8 cellular contexts compared by ENCODE assay signal in the genomic region with DNA sequence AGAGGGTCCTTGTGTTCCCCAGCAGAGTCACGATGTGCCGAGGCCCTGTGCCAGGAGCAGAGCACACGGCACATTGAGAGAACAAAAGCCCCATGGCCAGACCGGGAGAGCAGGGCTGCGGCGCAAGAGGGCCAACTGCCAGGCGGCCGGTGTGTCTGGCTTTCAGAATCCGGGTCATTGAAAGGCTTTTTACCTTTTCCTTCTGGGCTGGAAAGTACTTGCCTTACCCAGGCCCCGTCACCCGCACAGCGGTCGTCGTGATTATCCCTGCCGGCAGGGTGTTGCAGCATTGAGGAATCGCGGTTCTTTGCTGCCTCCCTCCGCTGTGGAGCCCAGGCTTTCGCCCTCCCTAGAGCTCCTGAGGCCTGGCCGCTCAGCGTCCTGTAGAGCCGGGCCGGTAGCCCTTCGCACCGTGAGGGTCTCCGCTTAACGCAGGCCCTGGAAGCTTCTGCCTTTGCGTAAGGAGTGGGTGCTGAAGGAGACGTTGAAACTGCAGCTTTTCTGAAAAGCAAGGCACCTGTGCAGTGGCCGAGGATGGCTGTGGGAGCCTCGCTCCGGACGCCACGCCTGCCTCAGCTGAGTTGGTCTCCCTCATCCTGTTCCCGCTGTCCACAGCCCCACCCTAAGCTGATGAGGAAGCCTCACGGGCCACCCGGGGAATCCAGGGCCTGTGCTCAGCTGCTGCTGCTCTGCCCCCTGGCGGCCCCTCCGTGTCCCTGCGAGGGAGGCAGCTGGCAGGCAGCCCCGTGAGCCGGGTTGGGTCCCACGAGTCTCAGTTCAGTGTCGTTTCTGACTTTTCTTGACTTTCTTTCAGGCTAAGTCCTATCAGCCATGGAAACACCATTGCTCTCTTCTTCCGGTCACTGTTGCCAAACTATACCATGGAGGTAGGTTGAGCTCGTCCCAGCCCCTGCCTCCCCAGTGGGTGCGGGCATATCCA. TPM values are rescaled to one million over a fixed set of nuclear protein-coding genes. Genes with fewer than 3 reads are reported as not detected.
DNase-seq lines count a peak whose midpoint lies in the region; ATAC-seq and TF ChIP-seq lines count a peak whose summit lies in the region.

No MANE protein-coding gene starts in this region.

- TF ChIP-seq CTCF in lower leg skin (IDR thresholded peaks at IDR 0.05) = peak in 1 of 3 donors; percentile 60

- POLR2A ChIA-PET in activated CD4-positive, alpha-beta T cell treated with anti-CD3 and anti-CD28 coated beads, Interleukin-2, amount 10 ng/mL, durations not matched to agents 7 days and 5 days (lab: Charles Lee) = interaction anchor here (0.6 to 0.8 kb wide), 2 partner anchors 37 to 124 kb away, joined by 3 to 5 read pairs; a partner anchor contains a TSS

- WGBS in lower leg skin, 2 donors = 52 to 54% methylated on average over 42 to 46 of the region's 47 CpGs

- H3K4me3 Mint-ChIP-seq in activated CD4-positive, alpha-beta T cell treated with anti-CD3 and anti-CD28 coated beads, Interleukin-2, amount 10 ng/mL, durations not matched to agents 7 days and 5 days = no peak overlapping the region

- ATAC-seq in HG03432 (IDR thresholded peaks at IDR 0.05; ENCODE audit: unreplicated experiment) = no peak

- H3K27ac Mint-ChIP-seq in activated CD4-positive, alpha-beta T cell treated with anti-CD3 and anti-CD28 coated beads, Interleukin-2, amount 10 ng/mL, durations not matched to agents 7 days and 5 days = no peak overlapping the region

- H3K4me1 Mint-ChIP-seq in activated CD4-positive, alpha-beta T cell treated with anti-CD3 and anti-CD28 coated beads, Interleukin-2, amount 10 ng/mL, durations not matched to agents 7 days and 5 days = peaks cover 8% of the 10 kb centered on the region

- no peaks in the 10 kb centered on the region for H3K27me3 Mint-ChIP-seq in activated CD4-positive, alpha-beta T cell treated with anti-CD3 and anti-CD28 coated beads, Interleukin-2, amount 10 ng/mL, durations not matched to agents 7 days and 5 days

- CTCF ChIA-PET in activated CD4-positive, alpha-beta T cell treated with anti-CD3 and anti-CD28 coated beads, Interleukin-2, amount 10 ng/mL, durations not matched to agents 7 days and 5 days (lab: Charles Lee) = interaction anchor here (0.6 to 2.6 kb wide), 18 partner anchors 9 to 210 kb away, joined by 3 to 18 read pairs (median 4); a partner anchor contains a TSS

- intact Hi-C loops in lower leg skin (cut with DNase I; ENCODE audit: low total_unique reads) = no loop called here

- DNase-seq in NOMO-1 (lab: John Stamatoyannopoulos, UW; ENCODE audit: unreplicated experiment in 2 of 2) = peak; percentile 31 to 57
- DNase-seq in NOMO-1 treated with dmso at 0.1 percent for 144 hours (lab: John Stamatoyannopoulos, UW; ENCODE audit: unreplicated experiment) = no peak
- peak; percentile 44 for DNase-seq in NCI-H2171 treated with DMSO at 0.1 percent for 48 hours (lab: John Stamatoyannopoulos, UW)
- DNase-seq in activated CD4-positive, alpha-beta T cell treated with anti-CD3 and anti-CD28 coated beads, Interleukin-2, amount 10 ng/mL, durations not matched to agents 7 days and 5 days = peak; percentile 70
- peak; percentile 56 to 74 for DNase-seq in dermis microvascular lymphatic vessel endothelial cell (ENCODE audit: low read depth in 2 of 2)
- DNase-seq in lower leg skin (ENCODE audit: low spot score in 2 of 2) = peak; percentile 69 to 95
- peak; percentile 31 for DNase-seq in stimulated activated CD8-positive, alpha-beta memory T cell treated with anti-CD3 and anti-CD28 coated beads, Interleukin-15, amount 100 ng/mL, for 1 hour (ENCODE audit: low read depth)

- H3K36me3 Mint-ChIP-seq in activated CD4-positive, alpha-beta T cell treated with anti-CD3 and anti-CD28 coated beads, Interleukin-2, amount 10 ng/mL, durations not matched to agents 7 days and 5 days (ENCODE audit: low read depth) = peaks cover 42% of the 10 kb centered on the region

- no peak for TF ChIP-seq POLR2A in lower leg skin (IDR thresholded peaks at IDR 0.05)

- no peaks in the 10 kb centered on the region for H3K9me3 Mint-ChIP-seq in activated CD4-positive, alpha-beta T cell treated with anti-CD3 and anti-CD28 coated beads, Interleukin-2, amount 10 ng/mL, durations not matched to agents 7 days and 5 days

- no peak overlapping the region for H3K4me3 ChIP-seq in lower leg skin (ENCODE audit: low read depth, poor library complexity, severe bottlenecking)

RNA-seq across cellular contexts. Expression of a gene that starts 8.6 kb away (rescaled TPM):
- 1 to 10 TPM; 5.0 to 6.6 TPM for total RNA-seq in activated CD4-positive, alpha-beta T cell treated with anti-CD3 and anti-CD28 coated beads, Interleukin-2, amount 10 ng/mL, durations not matched to agents 7 days and 5 days
- 1.0 and 1.1 TPM in 2 replicates for total RNA-seq in dermis microvascular lymphatic vessel endothelial cell
- 1 to 10 TPM; 3.4 to 6.5 (median 4.5) TPM for total RNA-seq in lower leg skin

RNA-seq across cellular contexts. Expression of a gene that starts 13.1 kb away (rescaled TPM):
- 1 to 10 TPM; 1.1 to 1.6 TPM for total RNA-seq in activated CD4-positive, alpha-beta T cell treated with anti-CD3 and anti-CD28 coated beads, Interleukin-2, amount 10 ng/mL, durations not matched to agents 7 days and 5 days
- total RNA-seq in dermis microvascular lymphatic vessel endothelial cell (76.0 and 137 TPM in 2 replicates), lower leg skin (1 to 10 TPM; 1.9 to 7.4 (median 3.9) TPM)

RNA-seq across cellular contexts. Expression of a gene that starts 36.7 kb away (rescaled TPM):
- total RNA-seq in activated CD4-positive, alpha-beta T cell treated with anti-CD3 and anti-CD28 coated beads, Interleukin-2, amount 10 ng/mL, durations not matched to agents 7 days and 5 days = 100 to 1,000 TPM; 148 to 168 TPM
- total RNA-seq in dermis microvascular lymphatic vessel endothelial cell = 132 and 154 TPM in 2 replicates
- total RNA-seq in lower leg skin = 100 to 1,000 TPM; 132 to 197 (median 147) TPM

RNA-seq across cellular contexts. Expression of a gene that starts 38.5 kb away (rescaled TPM):
- 10 to 100 TPM; 30.7 to 35.5 TPM for total RNA-seq in activated CD4-positive, alpha-beta T cell treated with anti-CD3 and anti-CD28 coated beads, Interleukin-2, amount 10 ng/mL, durations not matched to agents 7 days and 5 days
- total RNA-seq in dermis microvascular lymphatic vessel endothelial cell (83.8 and 95.1 TPM in 2 replicates), lower leg skin (10 to 100 TPM; 73.6 to 86.0 (median 83.7) TPM)
